ENCODE assay signal across 35 cellular contexts in the genomic region with DNA sequence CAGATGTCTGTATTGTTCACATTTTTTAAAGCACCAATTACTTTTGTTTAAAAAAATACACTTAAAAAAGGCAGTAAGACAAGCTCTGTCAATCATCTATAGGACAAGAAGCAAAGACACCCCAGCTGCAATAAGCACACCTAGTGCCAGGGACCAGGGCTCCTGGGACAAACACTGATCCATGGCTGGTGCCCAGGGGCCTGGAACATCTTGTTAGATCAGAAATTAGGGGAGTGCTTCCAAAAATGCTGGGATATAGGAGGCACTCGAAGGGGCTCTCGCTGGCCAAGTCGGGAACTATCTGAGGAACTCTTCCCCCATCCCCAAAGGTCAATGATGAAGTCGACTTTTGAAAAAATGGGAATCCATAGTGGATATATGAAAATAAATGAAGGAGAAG. TPM values are rescaled to one million over a fixed set of nuclear protein-coding genes. Genes with fewer than 3 reads are reported as not detected.
DNase-seq lines count a peak whose midpoint lies in the region; ATAC-seq and TF ChIP-seq lines count a peak whose summit lies in the region.
"Had no signal": no experiment of that assay in that cellular context is flagged by ENCODE, and none has a peak within 500 bp of the region (broad histone marks: within the 10 kb centered on the region; RNA-seq: fewer than 3 reads in every experiment).

No MANE protein-coding gene starts in this region.

- H3K9me3 ChIP-seq in neural progenitor cell (ENCODE audit: low read depth), result no peaks in the 10 kb centered on the region
- no peaks in the 10 kb centered on the region for H3K9me3 ChIP-seq in left lung
- H3K9me3 ChIP-seq: pancreas, thoracic aorta had no signal

- no peak overlapping the region for H3K4me2 ChIP-seq in neural progenitor cell

- no peak overlapping the region for H3K4me3 Mint-ChIP-seq in activated CD4-positive, alpha-beta T cell treated with anti-CD3 and anti-CD28 coated beads, Interleukin-2, amount 10 ng/mL, durations not matched to agents 24 days and 14 days
- no peak overlapping the region for H3K4me3 Mint-ChIP-seq in activated CD4-positive, alpha-beta T cell treated with anti-CD3 and anti-CD28 coated beads for 36 hours
- H3K4me3 Mint-ChIP-seq in CD14-positive monocyte (no peak overlapping the region), brain (no peak overlapping the region), neural progenitor cell (no peak overlapping the region), WTC11 (no peak overlapping the region)
- H3K4me3 Mint-ChIP-seq: activated CD8-positive, alpha-beta memory T cell treated with anti-CD3 and anti-CD28 coated beads, Interleukin-2, amount 10 ng/mL, durations not matched to agents 7 days and 5 days; activated naive CD4-positive, alpha-beta T cell treated with anti-CD3 and anti-CD28 coated beads for 36 hours; activated T-helper 1 cell treated with anti-CD3 and anti-CD28 coated beads, Interleukin-12 subunit alpha, Interleukin-12 subunit beta, Interleukin-2, Interleukin-4 antibody, amounts not matched to agents 30 ng/mL and 10 ng/mL and 1 ng/mL, durations not matched to agents 14 hours and 24 hours and 36 hours; CD4-positive, CD25-positive, alpha-beta regulatory T cell; mesothelial cell of epicardium had no signal

- H3K9ac ChIP-seq in neural progenitor cell, result no peak overlapping the region

- H4K20me1 ChIP-seq in neural progenitor cell (ENCODE audit: low read depth), result peaks cover 6% of the 10 kb centered on the region

- H3K27me3 Mint-ChIP-seq in activated CD4-positive, alpha-beta T cell treated with anti-CD3 and anti-CD28 coated beads, Interleukin-2, amount 10 ng/mL, durations not matched to agents 24 days and 14 days, result no peaks in the 10 kb centered on the region
- H3K27me3 Mint-ChIP-seq in activated CD4-positive, alpha-beta T cell treated with anti-CD3 and anti-CD28 coated beads for 36 hours, result no peaks in the 10 kb centered on the region
- H3K27me3 Mint-ChIP-seq in CD14-positive monocyte (ENCODE audit: low read depth in 3 of 3) (peaks cover 0 to 1% (median 1%) of the 10 kb centered on the region in 3 donors), brain (no peaks in the 10 kb centered on the region), neural progenitor cell (ENCODE audit: insufficient read depth, low read depth) (peaks cover 4% of the 10 kb centered on the region), WTC11 (ENCODE audit: low read depth) (no peaks in the 10 kb centered on the region; the same call in 1 of the 2 replicates)
- H3K27me3 Mint-ChIP-seq: activated CD8-positive, alpha-beta memory T cell treated with anti-CD3 and anti-CD28 coated beads, Interleukin-2, amount 10 ng/mL, durations not matched to agents 7 days and 5 days; CD4-positive, CD25-positive, alpha-beta regulatory T cell had no signal

- CTCF ChIA-PET in activated CD4-positive, alpha-beta T cell treated with anti-CD3 and anti-CD28 coated beads for 36 hours (lab: Charles Lee), result interaction anchor here (0.6 kb wide), 2 partner anchors 9 to 68 kb away, joined by 3 to 4 read pairs; no protein-coding TSS in a partner anchor
- CTCF ChIA-PET in WTC11 (lab: Charles Lee), result no interaction called here

- POLR2A ChIA-PET in activated CD4-positive, alpha-beta T cell treated with anti-CD3 and anti-CD28 coated beads for 36 hours (lab: Charles Lee), result interaction anchor here (0.8 kb wide), 1 partner anchor 29 kb away, joined by 3 read pairs; a partner anchor contains a TSS
- POLR2A ChIA-PET in WTC11 (lab: Charles Lee), result no interaction called here

- no peak overlapping the region for H3K27ac Mint-ChIP-seq in activated CD4-positive, alpha-beta T cell treated with anti-CD3 and anti-CD28 coated beads, Interleukin-2, amount 10 ng/mL, durations not matched to agents 24 days and 14 days
- no peak overlapping the region for H3K27ac Mint-ChIP-seq in activated CD4-positive, alpha-beta T cell treated with anti-CD3 and anti-CD28 coated beads for 36 hours
- peak overlapping the region in 4 of 7 donors; percentile 6 to 78 (median 32) for H3K27ac Mint-ChIP-seq in CD14-positive monocyte
- peak overlapping the region in 4 of 5 experiments; percentile 0 to 66 (median 50) for H3K27ac Mint-ChIP-seq in brain
- peak overlapping the region; percentile 13 for H3K27ac Mint-ChIP-seq in neural progenitor cell
- H3K27ac Mint-ChIP-seq in WTC11, result no peak overlapping the region
- H3K27ac Mint-ChIP-seq: activated naive CD4-positive, alpha-beta T cell treated with anti-CD3 and anti-CD28 coated beads for 36 hours; activated T-helper 1 cell treated with anti-CD3 and anti-CD28 coated beads, Interleukin-12 subunit alpha, Interleukin-12 subunit beta, Interleukin-2, Interleukin-4 antibody, amounts not matched to agents 30 ng/mL and 10 ng/mL and 1 ng/mL, durations not matched to agents 14 hours and 24 hours and 36 hours; mesothelial cell of epicardium had no signal

- H3K36me3 Mint-ChIP-seq in activated CD4-positive, alpha-beta T cell treated with anti-CD3 and anti-CD28 coated beads, Interleukin-2, amount 10 ng/mL, durations not matched to agents 24 days and 14 days (ENCODE audit: low read depth), result peaks cover 60% of the 10 kb centered on the region
- peaks cover 64% of the 10 kb centered on the region for H3K36me3 Mint-ChIP-seq in activated CD4-positive, alpha-beta T cell treated with anti-CD3 and anti-CD28 coated beads for 36 hours (ENCODE audit: low read depth)
- H3K36me3 Mint-ChIP-seq in CD14-positive monocyte (peaks cover 44 to 54% of the 10 kb centered on the region in 2 donors), brain (peaks cover 68% of the 10 kb centered on the region), neural progenitor cell (peaks cover 43% of the 10 kb centered on the region), WTC11 (peaks cover 49% of the 10 kb centered on the region)

- H3K79me2 ChIP-seq in neural progenitor cell (ENCODE audit: low read depth), result no peaks in the 10 kb centered on the region

- no peaks in the 10 kb centered on the region for H3K4me1 ChIP-seq in neural progenitor cell
- peaks cover 0 to 11% of the 10 kb centered on the region in 2 donors for H3K4me1 ChIP-seq in left lung
- H3K4me1 ChIP-seq: pancreas had no signal

- ATAC-seq in activated CD4-positive, alpha-beta T cell treated with anti-CD3 and anti-CD28 coated beads for 36 hours, result no peak
- ATAC-seq in WTC11 (no peak), left lung (no peak)
- ATAC-seq: activated CD8-positive, alpha-beta memory T cell treated with anti-CD3 and anti-CD28 coated beads, Interleukin-2, amount 10 ng/mL, durations not matched to agents 7 days and 5 days; esophagus mucosa; HCT116; Panc1; pancreas; stimulated activated naive CD8-positive, alpha-beta T cell treated with anti-CD3 and anti-CD28 coated beads, Interleukin-15, Interleukin-2, amounts not matched to agents 100 U/mL and 50 U/mL, for 24 hours had no signal

- H3K27ac ChIP-seq in neural progenitor cell (no peak overlapping the region), left lung (no peak overlapping the region)
- H3K27ac ChIP-seq: 22Rv1, cardiac muscle cell, pancreas, skin epidermis, thoracic aorta had no signal

- peaks cover 8% of the 10 kb centered on the region for H3K4me1 Mint-ChIP-seq in activated CD4-positive, alpha-beta T cell treated with anti-CD3 and anti-CD28 coated beads, Interleukin-2, amount 10 ng/mL, durations not matched to agents 24 days and 14 days
- peaks cover 2% of the 10 kb centered on the region for H3K4me1 Mint-ChIP-seq in activated CD4-positive, alpha-beta T cell treated with anti-CD3 and anti-CD28 coated beads for 36 hours
- H3K4me1 Mint-ChIP-seq in CD14-positive monocyte, result peaks cover 10% of the 10 kb centered on the region
- H3K4me1 Mint-ChIP-seq in brain, result peaks cover 39% of the 10 kb centered on the region
- no peaks in the 10 kb centered on the region for H3K4me1 Mint-ChIP-seq in neural progenitor cell
- H3K4me1 Mint-ChIP-seq in WTC11, result no peaks in the 10 kb centered on the region
- H3K4me1 Mint-ChIP-seq: mesothelial cell of epicardium had no signal

- H3K36me3 ChIP-seq in neural progenitor cell, result no peaks in the 10 kb centered on the region
- H3K36me3 ChIP-seq in left lung, result peaks cover 4 to 62% of the 10 kb centered on the region in 2 donors

- no peak overlapping the region for H2AFZ ChIP-seq in neural progenitor cell (replicated peaks)

- H3K27me3 ChIP-seq in neural progenitor cell (no peaks in the 10 kb centered on the region), left lung (no peaks in the 10 kb centered on the region)
- H3K27me3 ChIP-seq: cardiac muscle cell, pancreas had no signal

- TF ChIP-seq CTCF in CD14-positive monocyte (IDR thresholded peaks at IDR 0.05) (no peak), brain (conservative IDR thresholded peaks at IDR 0.05) (no peak), neural progenitor cell (IDR thresholded peaks at IDR 0.05) (no peak), WTC11 (IDR thresholded peaks at IDR 0.05) (no peak), left lung (IDR thresholded peaks at IDR 0.05) (no peak)

- peaks cover 11% of the 10 kb centered on the region for H3F3A ChIP-seq in neural progenitor cell (ENCODE audit: low read depth)

- intact Hi-C loops in activated CD4-positive, alpha-beta T cell treated with anti-CD3 and anti-CD28 coated beads, Interleukin-2, amount 10 ng/mL, durations not matched to agents 24 days and 14 days (cut with micrococcal nuclease), result no loop called here
- intact Hi-C loops in activated CD4-positive, alpha-beta T cell treated with anti-CD3 and anti-CD28 coated beads for 36 hours (cut with DNase I, micrococcal nuclease), result no loop called here
- intact Hi-C loops in CD14-positive monocyte (cut with micrococcal nuclease) (loop anchor here in 1 of 2 donors (1.0 kb wide), 1 partner anchor 8 kb away; no protein-coding TSS in a partner anchor), left lung (cut with DNase I) (no loop called here)

- peak; percentile 52 for DNase-seq in activated CD4-positive, alpha-beta T cell treated with anti-CD3 and anti-CD28 coated beads, Interleukin-2, amount 10 ng/mL, durations not matched to agents 24 days and 14 days
- DNase-seq in activated CD4-positive, alpha-beta T cell treated with anti-CD3 and anti-CD28 coated beads for 36 hours, result no peak
- DNase-seq in CD14-positive monocyte (ENCODE audit: low spot score), result no peak
- no peak for DNase-seq in neural progenitor cell (ENCODE audit: low spot score)
- no peak for DNase-seq in occipital lobe (lab: John Stamatoyannopoulos, UW)
- DNase-seq in WTC11 (ENCODE audit: low spot score), result no peak
- no peak for DNase-seq in left lung
- DNase-seq: activated CD4-positive, alpha-beta T cell treated with anti-CD3 and anti-CD28 coated beads, Interleukin-2, amount 50 U/mL, for 1 hour; activated CD8-positive, alpha-beta memory T cell treated with anti-CD3 and anti-CD28 coated beads, Interleukin-2, amount 10 ng/mL, durations not matched to agents 7 days and 5 days; activated naive CD4-positive, alpha-beta T cell treated with anti-CD3 and anti-CD28 coated beads for 36 hours; aorta; CD4-positive, CD25-positive, alpha-beta regulatory T cell; cortex of kidney; glutamatergic neuron; islet precursor cell; MV-4-11; NCI-H1436 treated with DMSO at 0.1 percent for 48 hours; NCI-H748 treated with DMSO at 0.1 percent for 48 hours; pancreas; retina; SHP77 treated with DMSO at 0.1 percent for 48 hours; stimulated activated naive CD8-positive, alpha-beta T cell treated with anti-CD3 and anti-CD28 coated beads, Interleukin-15, Interleukin-2, amounts not matched to agents 100 U/mL and 50 U/mL, for 24 hours; T-helper 9 cell had no signal

- H3K4me3 ChIP-seq in neural progenitor cell, result no peak overlapping the region
- no peak overlapping the region for H3K4me3 ChIP-seq in left lung
- H3K4me3 ChIP-seq: cardiac muscle cell, pancreas, skin epidermis, thoracic aorta had no signal

- peaks cover 3% of the 10 kb centered on the region for H3K9me3 Mint-ChIP-seq in activated CD4-positive, alpha-beta T cell treated with anti-CD3 and anti-CD28 coated beads, Interleukin-2, amount 10 ng/mL, durations not matched to agents 24 days and 14 days
- H3K9me3 Mint-ChIP-seq in activated CD4-positive, alpha-beta T cell treated with anti-CD3 and anti-CD28 coated beads for 36 hours (ENCODE audit: low read depth), result no peaks in the 10 kb centered on the region
- H3K9me3 Mint-ChIP-seq in CD14-positive monocyte, result peaks cover 0 to 55% (median 30%) of the 10 kb centered on the region in 7 donors
- peaks cover 0 to 10% (median 3%) of the 10 kb centered on the region in 5 experiments for H3K9me3 Mint-ChIP-seq in brain
- H3K9me3 Mint-ChIP-seq in neural progenitor cell, result peaks cover 5% of the 10 kb centered on the region
- H3K9me3 Mint-ChIP-seq in WTC11, result peaks cover 11% of the 10 kb centered on the region; the same call in 1 of the 2 replicates
- H3K9me3 Mint-ChIP-seq: activated T-helper 1 cell treated with anti-CD3 and anti-CD28 coated beads, Interleukin-12 subunit alpha, Interleukin-12 subunit beta, Interleukin-2, Interleukin-4 antibody, amounts not matched to agents 30 ng/mL and 10 ng/mL and 1 ng/mL, durations not matched to agents 14 hours and 24 hours and 36 hours; mesothelial cell of epicardium had no signal

RNA-seq across cellular contexts. Expression of a gene that starts 28.7 kb away (rescaled TPM):
- total RNA-seq in activated CD4-positive, alpha-beta T cell treated with anti-CD3 and anti-CD28 coated beads, Interleukin-2, amount 10 ng/mL, durations not matched to agents 24 days and 14 days, result 41.4 and 43.0 TPM in 2 replicates
- total RNA-seq in activated CD4-positive, alpha-beta T cell treated with anti-CD3 and anti-CD28 coated beads for 36 hours, result 10 to 100 TPM; 26.2 to 28.4 TPM
- 10 to 100 TPM; 53.2 to 68.0 TPM for polyA plus RNA-seq in CD14-positive monocyte
- polyA plus RNA-seq in brain (ENCODE audit: insufficient read depth, low read depth, low replicate concordance), result 206 TPM
- total RNA-seq in neural progenitor cell (ENCODE audit: low replicate concordance), result 331 and 474 TPM in 2 replicates
- 202 TPM for total RNA-seq in occipital lobe
- 84.9 to 101 TPM (median 93.4 TPM) in 3 replicates for total RNA-seq in WTC11 (2021)
- total RNA-seq in left lung, result 100 to 1,000 TPM; 385 to 645 TPM

RNA-seq across cellular contexts. Expression of a gene that starts 47.3 kb away (rescaled TPM):
- total RNA-seq in activated CD4-positive, alpha-beta T cell treated with anti-CD3 and anti-CD28 coated beads, Interleukin-2, amount 10 ng/mL, durations not matched to agents 24 days and 14 days, result 182 and 186 TPM in 2 replicates
- 100 to 1,000 TPM; 100 to 125 TPM for total RNA-seq in activated CD4-positive, alpha-beta T cell treated with anti-CD3 and anti-CD28 coated beads for 36 hours
- polyA plus RNA-seq in CD14-positive monocyte (10 to 100 TPM; 85.9 to 86.8 TPM), brain (ENCODE audit: insufficient read depth, low read depth, low replicate concordance) (2.4 TPM)
- total RNA-seq in neural progenitor cell (ENCODE audit: low replicate concordance) (0.19 and 0.77 TPM in 2 replicates), occipital lobe (0.62 TPM), WTC11 (2021) (1.3 to 1.6 TPM (median 1.5 TPM) in 3 replicates), left lung (10 to 100 TPM in 1 of 2 donors, 1 to 10 TPM in 1; 9.1 to 52.9 TPM)
- total RNA-seq: fibroblast of villous mesenchyme, LHCN-M2, mesothelial cell of epicardium had no signal

Comparison
In these comparisons a context has a peak if more than half of its experiments do, and no peak if none do; other contexts are left out.
1. H3K27ac Mint-ChIP-seq: peak in CD14-positive monocyte (4 of 7), brain (4 of 5) and neural progenitor cell (single experiment); none in activated CD4-positive, alpha-beta T cell treated with anti-CD3 and anti-CD28 coated beads, Interleukin-2, amount 10 ng/mL, durations not matched to agents 24 days and 14 days (single experiment), activated CD4-positive, alpha-beta T cell treated with anti-CD3 and anti-CD28 coated beads for 36 hours (single experiment) and WTC11 (single experiment).